In genomic region chr15:41648097-41648496, GRCh38 we compare ENCODE assay signal across 25 cellular contexts.
"Had no signal": no experiment of that assay in that cellular context is flagged by ENCODE, and none has a peak within 500 bp of the region (broad histone marks: within the 10 kb centered on the region; RNA-seq: fewer than 3 reads in every experiment).

No MANE protein-coding gene starts in this region.

- H3K27ac Mint-ChIP-seq: activated CD8-positive, alpha-beta T cell treated with anti-CD3 and anti-CD28 coated beads for 36 hours; activated naive CD4-positive, alpha-beta T cell treated with anti-CD3 and anti-CD28 coated beads, Interleukin-2, amount 50 U/mL, for 24 hours; activated naive CD8-positive, alpha-beta T cell treated with anti-CD3 and anti-CD28 coated beads, Interleukin-2, amount 50 U/mL, for 24 hours; activated T-helper 2 cell treated with anti-CD3 and anti-CD28 coated beads, Interferon-gamma antibody, Interleukin-2, Interleukin-4, amounts not matched to agents 10 μg/mL and 5 μg/mL and 100 μg/mL, durations not matched to agents 14 hours and 24 hours and 36 hours; immature natural killer cell; nephron; T-helper 17 cell; WTC11 had no signal

- H3K4me3 ChIP-seq: breast epithelium, heart left ventricle, prostate gland, spleen, suprapubic skin, tibial artery had no signal

- H3K9me3 ChIP-seq: breast epithelium, prostate gland, suprapubic skin, tibial artery had no signal

- H3K27me3 Mint-ChIP-seq: activated CD8-positive, alpha-beta T cell treated with anti-CD3 and anti-CD28 coated beads for 36 hours; activated naive CD4-positive, alpha-beta T cell treated with anti-CD3 and anti-CD28 coated beads, Interleukin-2, amount 50 U/mL, for 24 hours; activated naive CD8-positive, alpha-beta T cell treated with anti-CD3 and anti-CD28 coated beads, Interleukin-2, amount 50 U/mL, for 24 hours; T-helper 17 cell had no signal

- H3K27me3 ChIP-seq: breast epithelium, heart left ventricle, spleen, suprapubic skin, tibial artery had no signal

- ATAC-seq: activated CD8-positive, alpha-beta T cell treated with anti-CD3 and anti-CD28 coated beads for 36 hours; activated naive CD8-positive, alpha-beta T cell treated with anti-CD3 and anti-CD28 coated beads, Interleukin-2, amount 50 U/mL, for 24 hours; activated T-cell treated with anti-CD3 and anti-CD28 coated beads, Interleukin-2, amount 50 U/mL, for 4 hours; esophagus mucosa; heart left ventricle; left ventricle myocardium superior; T-helper 17 cell; WTC11 had no signal

- H3K9me3 Mint-ChIP-seq: activated naive CD4-positive, alpha-beta T cell treated with anti-CD3 and anti-CD28 coated beads, Interleukin-2, amount 50 U/mL, for 24 hours; immature natural killer cell had no signal

- H3K4me3 Mint-ChIP-seq: activated CD8-positive, alpha-beta T cell treated with anti-CD3 and anti-CD28 coated beads for 36 hours; activated naive CD4-positive, alpha-beta T cell treated with anti-CD3 and anti-CD28 coated beads, Interleukin-2, amount 50 U/mL, for 24 hours; activated naive CD8-positive, alpha-beta T cell treated with anti-CD3 and anti-CD28 coated beads, Interleukin-2, amount 50 U/mL, for 24 hours; activated T-cell treated with anti-CD3 and anti-CD28 coated beads, Interleukin-2, amount 50 U/mL, for 4 hours; immature natural killer cell; nephron; T-helper 17 cell; WTC11 had no signal

- H3K27ac ChIP-seq: breast epithelium, heart left ventricle, prostate gland, spleen, suprapubic skin, tibial artery had no signal

- DNase-seq: activated CD4-positive, alpha-beta T cell treated with anti-CD3 and anti-CD28 coated beads for 1 hour; activated CD4-positive, alpha-beta T cell treated with anti-CD3 and anti-CD28 coated beads, Interleukin-2, amount 50 U/mL, for 1 hour; activated CD8-positive, alpha-beta T cell treated with anti-CD3 and anti-CD28 coated beads for 36 hours; activated naive CD8-positive, alpha-beta T cell treated with anti-CD3 and anti-CD28 coated beads, Interleukin-2, amount 50 U/mL, for 24 hours; activated T-cell treated with anti-CD3 and anti-CD28 coated beads, Interleukin-2, amount 50 U/mL, for 4 hours; amygdala; central memory CD4-positive, alpha-beta T cell; heart left ventricle; hypothalamus; immature natural killer cell; left ventricle myocardium superior; spleen; stimulated activated naive CD4-positive, alpha-beta T cell; T-helper 17 cell; T1000; tibial artery had no signal

- H3K4me1 ChIP-seq: breast epithelium, prostate gland, suprapubic skin, tibial artery had no signal

- H3K36me3 ChIP-seq: breast epithelium, heart left ventricle, prostate gland, suprapubic skin, tibial artery had no signal

- H3K36me3 Mint-ChIP-seq: activated naive CD4-positive, alpha-beta T cell treated with anti-CD3 and anti-CD28 coated beads, Interleukin-2, amount 50 U/mL, for 24 hours had no signal

- FAIRE-seq: endothelial cell of umbilical vein had no signal

- H3K4me1 Mint-ChIP-seq: activated naive CD4-positive, alpha-beta T cell treated with anti-CD3 and anti-CD28 coated beads, Interleukin-2, amount 50 U/mL, for 24 hours; activated naive CD8-positive, alpha-beta T cell treated with anti-CD3 and anti-CD28 coated beads, Interleukin-2, amount 50 U/mL, for 24 hours; immature natural killer cell; nephron; T-helper 17 cell; WTC11 had no signal
